In the genomic region with DNA sequence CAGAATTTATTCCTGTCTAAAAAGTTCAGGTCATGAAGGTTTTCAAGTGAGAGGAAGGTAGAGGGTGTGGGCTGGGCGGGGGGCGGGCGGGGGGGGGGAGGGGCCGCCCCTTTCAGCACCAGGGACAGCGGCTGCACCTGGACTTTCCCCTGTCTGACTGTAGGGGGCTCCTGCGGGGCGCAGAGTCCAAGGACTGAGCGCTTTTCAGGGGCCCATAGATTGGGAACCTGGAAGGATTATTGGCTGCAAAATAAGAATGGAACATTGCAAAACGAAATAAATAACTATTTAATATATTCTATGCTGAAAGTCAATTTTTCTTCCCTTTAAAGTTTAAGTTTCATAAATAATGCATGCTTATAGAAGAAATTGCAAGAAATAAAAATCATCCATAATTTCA, we compare ENCODE assay signal across 9 cellular contexts. TPM values are rescaled to one million over a fixed set of nuclear protein-coding genes. Genes with fewer than 3 reads are reported as not detected.
DNase-seq lines count a peak whose midpoint lies in the region; ATAC-seq, FAIRE-seq and TF ChIP-seq lines count a peak whose summit lies in the region.
"Had no signal": no experiment of that assay in that cellular context is flagged by ENCODE, and none has a peak within 500 bp of the region (broad histone marks: within the 10 kb centered on the region; RNA-seq: fewer than 3 reads in every experiment).

No MANE protein-coding gene starts in this region.

- CTCF ChIA-PET in CD4-positive, alpha-beta memory T cell (lab: Charles Lee; ENCODE audit: partially characterized antibody), result interaction anchor here (0.7 to 0.9 kb wide), 2 partner anchors 237 to 553 kb away, joined by 4 read pairs; a partner anchor contains a TSS

- H4K5ac ChIP-seq in H9 (ENCODE audit: insufficient read length, low read depth, low read length), result no peak overlapping the region

- peaks cover 14% of the 10 kb centered on the region for H3K4me1 ChIP-seq in CD4-positive, alpha-beta memory T cell (ENCODE audit: insufficient read depth, low read length)
- H3K4me1 ChIP-seq in H9 (ENCODE audit: insufficient read depth, low read length), result no peaks in the 10 kb centered on the region

- H3K4me3 Mint-ChIP-seq in CD4-positive, alpha-beta memory T cell, result no peak overlapping the region
- H3K4me3 Mint-ChIP-seq in H9, result no peak overlapping the region

- H3K27ac Mint-ChIP-seq in CD4-positive, alpha-beta memory T cell, result no peak overlapping the region
- H3K27ac Mint-ChIP-seq in H9, result no peak overlapping the region

- no peak overlapping the region for H3K27ac ChIP-seq in CD4-positive, alpha-beta memory T cell (ENCODE audit: low read depth, low read length)
- H3K27ac ChIP-seq in H9 (ENCODE audit: insufficient read length, low read depth, low read length), result no peak overlapping the region

- no peaks in the 10 kb centered on the region for H3K9me3 Mint-ChIP-seq in CD4-positive, alpha-beta memory T cell
- peaks cover 70 to 85% of the 10 kb centered on the region in 2 experiments for H3K9me3 Mint-ChIP-seq in H9

- H3K9ac ChIP-seq in H9 (ENCODE audit: extremely low read depth, insufficient read length, low read length), result no peak overlapping the region

- H3K56ac ChIP-seq in H9 (ENCODE audit: insufficient read length, low read depth, low read length), result no peak overlapping the region

- H3K36me3 ChIP-seq in CD4-positive, alpha-beta memory T cell (ENCODE audit: insufficient read depth, low read length), result no peaks in the 10 kb centered on the region

- H3K36me3 Mint-ChIP-seq in CD4-positive, alpha-beta memory T cell, result no peaks in the 10 kb centered on the region
- H3K36me3 Mint-ChIP-seq in H9 (ENCODE audit: insufficient read depth in 1 of 3, low read depth in 3 of 3), result peaks cover 0 to 9% (median 0%) of the 10 kb centered on the region in 3 experiments; a peak in 3 of 7 replicates

- H3K27me3 Mint-ChIP-seq in CD4-positive, alpha-beta memory T cell, result peaks cover 7 to 8% of the 10 kb centered on the region in 2 donors
- peaks cover 1% of the 10 kb centered on the region; the same call in 1 of the 2 replicates for H3K27me3 Mint-ChIP-seq in H9 (ENCODE audit: low read depth)

- H3K4me1 Mint-ChIP-seq in CD4-positive, alpha-beta memory T cell, result peaks cover 2 to 17% (median 9%) of the 10 kb centered on the region in 4 donors
- no peaks in the 10 kb centered on the region for H3K4me1 Mint-ChIP-seq in H9

- no peaks in the 10 kb centered on the region for H3K27me3 ChIP-seq in CD4-positive, alpha-beta memory T cell (ENCODE audit: insufficient read depth, low read length)
- H3K27me3 ChIP-seq in H9 (ENCODE audit: insufficient read depth, low read length), result no peaks in the 10 kb centered on the region

- H2AFZ ChIP-seq in H9 (ENCODE audit: low read length), result no peak overlapping the region

- ATAC-seq in HG02610 (IDR thresholded peaks at IDR 0.05; ENCODE audit: unreplicated experiment) (no peak), HG02642 (IDR thresholded peaks at IDR 0.05; ENCODE audit: poor library complexity, unreplicated experiment) (no peak)

- no peaks in the 10 kb centered on the region for H4K20me1 ChIP-seq in H9 (ENCODE audit: control insufficient read depth, insufficient read depth, insufficient read length)

- H2BK5ac ChIP-seq in H9 (ENCODE audit: insufficient read length, low read length), result no peak overlapping the region

- no peak overlapping the region for H4K8ac ChIP-seq in H9 (replicated peaks; ENCODE audit: insufficient read length, low read depth, low read length)

- no peak overlapping the region for H2BK120ac ChIP-seq in H9 (ENCODE audit: low read depth, low read length, poor library complexity, severe bottlenecking)

- no peak overlapping the region for H3K14ac ChIP-seq in H9 (ENCODE audit: insufficient read depth, low read length)

- H3K4ac ChIP-seq in H9 (ENCODE audit: low read depth, low read length), result no peak overlapping the region

- H3T11ph ChIP-seq in H9 (ENCODE audit: low read length), result no peak overlapping the region

- peak in 4 of 5 donors; percentile 8 to 25 (median 15) for DNase-seq in CD4-positive, alpha-beta memory T cell
- DNase-seq in H9 (peak; percentile 40), UCSD-AML1 (lab: John Stamatoyannopoulos, UW; ENCODE audit: unreplicated experiment) (peak; percentile 29), hepatic stellate cell (ENCODE audit: low spot score) (peak; percentile 20), GM12892 (ENCODE audit: insufficient read length) (no peak), NCI-H2196 (lab: John Stamatoyannopoulos, UW; ENCODE audit: unreplicated experiment) (no peak)

- peak; percentile 45; the same call in 2 of the 3 replicates for TF ChIP-seq CTCF in H9 (conservative IDR thresholded peaks at IDR 0.05)

- no peak overlapping the region for H3K18ac ChIP-seq in H9 (ENCODE audit: insufficient read length, low read depth, low read length)

- H3K4me3 ChIP-seq in CD4-positive, alpha-beta memory T cell (ENCODE audit: low read length in 2 of 2), result no peak overlapping the region

- no peak overlapping the region for H4K91ac ChIP-seq in H9 (ENCODE audit: insufficient read length, low read depth, low read length)

- no peak overlapping the region for H2AK5ac ChIP-seq in H9 (ENCODE audit: insufficient read length, low read length)

- no peaks in the 10 kb centered on the region for H3K23me2 ChIP-seq in H9 (ENCODE audit: insufficient read length, low read depth, low read length, poor library complexity, severe bottlenecking)

- no peak overlapping the region for H2BK12ac ChIP-seq in H9 (ENCODE audit: insufficient read length, low read depth, low read length)

- H3K79me1 ChIP-seq in H9 (ENCODE audit: insufficient read depth, low read depth, low read length, poor library complexity, severe bottlenecking), result no peaks in the 10 kb centered on the region

- POLR2A ChIA-PET in CD4-positive, alpha-beta memory T cell (lab: Charles Lee; ENCODE audit: partially characterized antibody), result interaction anchor here (1.1 kb wide), 1 partner anchor 544 kb away, joined by 3 read pairs; no protein-coding TSS in a partner anchor

- intact Hi-C loops in CD4-positive, alpha-beta memory T cell (cut with micrococcal nuclease), result no loop called here

- FAIRE-seq in GM12892 (lab: Jason Lieb, UNC), result no peak
- FAIRE-seq: endometrium had no signal

- H3K79me2 ChIP-seq in H9 (ENCODE audit: insufficient read depth, low read length), result no peaks in the 10 kb centered on the region

- no peak overlapping the region for H2BK20ac ChIP-seq in H9 (ENCODE audit: low read depth, low read length, poor library complexity, severe bottlenecking)

- no peak overlapping the region for H2BK15ac ChIP-seq in H9 (ENCODE audit: low read depth, low read length)

- no peak for TF ChIP-seq POLR2A in GM12892 (IDR thresholded peaks at IDR 0.05; ENCODE audit: low read depth, low read length)

- no peaks in the 10 kb centered on the region for H3K9me3 ChIP-seq in CD4-positive, alpha-beta memory T cell (ENCODE audit: control insufficient read depth in 1 of 2, low read length in 2 of 2)
- H3K9me3 ChIP-seq in H9 (ENCODE audit: control insufficient read depth, low read depth, low read length), result peaks cover 53% of the 10 kb centered on the region

- no CpG with 5 or more reads among the region's 9 CpGs for WGBS in H9 (ENCODE audit: extremely low coverage, insufficient read length, low lambda C conversion rate)

- no peak overlapping the region for H3K4me2 ChIP-seq in H9 (ENCODE audit: insufficient read depth, insufficient read length, low read length)

- H3K23ac ChIP-seq in H9 (ENCODE audit: insufficient read length, low read depth, low read length), result no peak overlapping the region

RNA-seq across cellular contexts. Expression of a gene that starts 8.9 kb away (rescaled TPM):
- total RNA-seq in CD4-positive, alpha-beta memory T cell, result not detected
- polyA plus RNA-seq in CD4-positive, alpha-beta memory T cell, result not detected
- total RNA-seq in H9 (2021), result not detected in 2 replicates
- polyA plus RNA-seq in GM12892 (2012; ENCODE audit: missing spikeins), result 1.6 TPM

RNA-seq across cellular contexts. Expression of a gene that starts 16.8 kb away (rescaled TPM):
- total RNA-seq in CD4-positive, alpha-beta memory T cell, result not detected
- polyA plus RNA-seq in CD4-positive, alpha-beta memory T cell, result not detected
- not detected in 2 replicates for total RNA-seq in H9 (2021)
- polyA plus RNA-seq in GM12892 (2012; ENCODE audit: missing spikeins), result not detected

RNA-seq across cellular contexts. Expression of a gene that starts 41.1 kb away (rescaled TPM):
- total RNA-seq in CD4-positive, alpha-beta memory T cell, result 1 to 10 TPM; 3.7 to 5.2 TPM
- polyA plus RNA-seq in CD4-positive, alpha-beta memory T cell, result under 1 TPM; 0.22 to 0.68 TPM
- not detected in 2 replicates for total RNA-seq in H9 (2021)
- polyA plus RNA-seq in GM12892 (2012; ENCODE audit: missing spikeins), result not detected

Comparison
In these comparisons a context has a peak if more than half of its experiments do, and no peak if none do; other contexts are left out.
1. DNase-seq: peak in CD4-positive, alpha-beta memory T cell (4 of 5), H9 (single experiment), UCSD-AML1 (single experiment) and hepatic stellate cell (single experiment); none in GM12892 (single experiment) and NCI-H2196 (single experiment).